Comparison of ENCODE assay signal across 9 cellular contexts in the genomic region with DNA sequence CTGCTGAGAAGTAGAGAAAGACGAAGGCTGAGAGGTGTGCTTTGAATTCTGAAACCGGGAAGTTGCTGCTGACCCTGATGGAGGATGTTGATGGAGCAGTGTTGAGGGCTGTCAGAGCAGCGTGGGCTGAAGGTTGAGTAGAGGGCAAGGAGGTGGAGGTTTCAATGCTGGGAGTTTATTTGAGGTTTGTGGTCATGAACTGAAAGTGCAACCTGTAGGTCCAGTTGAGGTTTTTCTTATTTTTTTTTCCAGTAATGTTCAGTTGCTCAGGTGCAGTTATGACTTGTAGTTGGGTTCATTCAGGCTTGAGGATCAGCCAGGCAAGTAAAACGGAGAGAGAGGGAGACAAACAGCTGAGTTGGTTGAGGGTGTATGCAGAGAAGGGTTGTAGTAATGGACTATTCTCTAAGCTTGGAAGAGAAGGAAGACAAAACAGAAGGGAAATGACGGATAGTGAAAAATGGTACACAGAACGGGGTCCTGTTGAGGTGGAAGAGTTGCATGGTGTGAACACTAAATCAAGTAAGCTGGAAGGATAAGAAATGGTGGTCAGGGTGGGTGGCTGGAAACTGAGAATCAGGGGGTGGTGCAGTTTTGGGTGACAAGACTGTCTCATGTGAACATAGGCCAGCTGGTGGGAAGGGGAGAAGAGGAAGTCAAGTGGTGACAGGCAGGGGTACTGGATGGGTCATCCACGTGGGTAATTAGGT. TPM values are rescaled to one million over a fixed set of nuclear protein-coding genes. Genes with fewer than 3 reads are reported as not detected.
A peak's percentile ranks its signal among the peaks of the same experiment; 100 is the strongest.
DNase-seq lines count a peak whose midpoint lies in the region; ATAC-seq and TF ChIP-seq lines count a peak whose summit lies in the region.
"Had no signal": no experiment of that assay in that cellular context is flagged by ENCODE, and none has a peak within 500 bp of the region (broad histone marks: within the 10 kb centered on the region; RNA-seq: fewer than 3 reads in every experiment).

No MANE protein-coding gene starts in this region.

- H3K4me3 ChIP-seq in GM23248 (no peak overlapping the region), uterus (no peak overlapping the region)

- WGBS in GM23248 (ENCODE audit: low coverage in 1 of 2, low lambda C conversion rate in 2 of 2, missing lambda C conversion rate in 2 of 2), 2 experiments = 49 to 52% methylated on average over 7 of the region's 7 CpGs

- peak overlapping the region; percentile 53 for H3K4me3 Mint-ChIP-seq in activated B cell treated with CpG ODN at 0.5 μM for 24 hours

- H4K20me1 ChIP-seq in GM23248 (ENCODE audit: insufficient read depth) = no peaks in the 10 kb centered on the region

- DNase-seq in activated B cell treated with CpG ODN at 0.5 μM for 24 hours (no peak), posterior vena cava (ENCODE audit: low spot score) (peak; percentile 5), DMS 273 treated with DMSO at 0.1 percent for 48 hours (lab: John Stamatoyannopoulos, UW) (no peak), GM23248 (no peak), uterus (no peak), NCI-H1436 (lab: John Stamatoyannopoulos, UW) (no peak)

- H3K9me2 ChIP-seq in GM23248 (ENCODE audit: insufficient read depth) = no peaks in the 10 kb centered on the region

- H2AFZ ChIP-seq in GM23248 = no peak overlapping the region

- no peaks in the 10 kb centered on the region for H3K36me3 Mint-ChIP-seq in activated B cell treated with CpG ODN at 0.5 μM for 24 hours (ENCODE audit: low read depth)

- H3F3A ChIP-seq in GM23248 (ENCODE audit: insufficient read depth) = no peaks in the 10 kb centered on the region

- CTCF ChIA-PET in activated B cell treated with CpG ODN at 0.5 μM for 24 hours (lab: Charles Lee) = interaction anchor here (0.8 kb wide), 1 partner anchor 28 kb away, joined by 3 read pairs; no protein-coding TSS in a partner anchor

- no peaks in the 10 kb centered on the region for H3K9me3 Mint-ChIP-seq in activated B cell treated with CpG ODN at 0.5 μM for 24 hours

- H3K4me2 ChIP-seq in GM23248 (ENCODE audit: unreplicated experiment) = no peak overlapping the region

- intact Hi-C loops in activated B cell treated with CpG ODN at 0.5 μM for 24 hours (cut with micrococcal nuclease) (loop anchor here (1.0 kb wide), 3 partner anchors 9 to 38 kb away; partner anchors contain the start of gene UBE2G1), posterior vena cava (cut with DNase I) (no loop called here), uterus (cut with DNase I; ENCODE audit: low total_unique reads) (no loop called here)

- no peaks in the 10 kb centered on the region for H3K27me3 Mint-ChIP-seq in activated B cell treated with CpG ODN at 0.5 μM for 24 hours

- no peaks in the 10 kb centered on the region for H3K9me3 ChIP-seq in GM23248 (ENCODE audit: low read depth)
- H3K9me3 ChIP-seq in uterus = no peaks in the 10 kb centered on the region

- H3K36me3 ChIP-seq in GM23248 (ENCODE audit: low read depth) (no peaks in the 10 kb centered on the region), uterus (no peaks in the 10 kb centered on the region)

- H3K27ac ChIP-seq in GM23248 (no peak overlapping the region), uterus (no peak overlapping the region)

- peaks cover 45% of the 10 kb centered on the region for H3K4me1 Mint-ChIP-seq in activated B cell treated with CpG ODN at 0.5 μM for 24 hours

- no peak for TF ChIP-seq CTCF in activated B cell treated with CpG ODN at 0.5 μM for 24 hours (IDR thresholded peaks at IDR 0.05)
- TF ChIP-seq CTCF in uterus (IDR thresholded peaks at IDR 0.05) = no peak

- H3K4me1 ChIP-seq in GM23248 (ENCODE audit: insufficient read depth) = no peaks in the 10 kb centered on the region
- H3K4me1 ChIP-seq in uterus = no peaks in the 10 kb centered on the region

- H3K27me3 ChIP-seq in GM23248 (replicated peaks; ENCODE audit: insufficient read depth) = no peaks in the 10 kb centered on the region
- H3K27me3 ChIP-seq in uterus = no peaks in the 10 kb centered on the region

- TF ChIP-seq POLR2A in uterus (IDR thresholded peaks at IDR 0.05) = no peak

- in situ Hi-C loops in GM23248 (cut with MboI) = no loop called here

- POLR2A ChIA-PET in activated B cell treated with CpG ODN at 0.5 μM for 24 hours (lab: Charles Lee) = interaction anchor here (0.6 to 4.5 kb wide), 11 partner anchors 9 to 739 kb away, joined by 3 to 32 read pairs (median 4); partner anchors contain the start of genes SHPK and UBE2G1

- H3K27ac Mint-ChIP-seq in activated B cell treated with CpG ODN at 0.5 μM for 24 hours = peak overlapping the region; percentile 85

- H3K79me2 ChIP-seq in GM23248 (ENCODE audit: insufficient read depth) = no peaks in the 10 kb centered on the region

- ATAC-seq in GM18870 (IDR thresholded peaks at IDR 0.05; ENCODE audit: unreplicated experiment) (peak; percentile 81), HG02870 (IDR thresholded peaks at IDR 0.05; ENCODE audit: unreplicated experiment) (peak; percentile 80), activated B cell treated with CpG ODN at 0.5 μM for 24 hours (ENCODE audit: low read depth) (peak; percentile 88)

- H3K9ac ChIP-seq in GM23248 = no peak overlapping the region

RNA-seq across cellular contexts. Expression of gene UBE2G1, which starts 8.7 kb away (rescaled TPM):
- total RNA-seq in activated B cell treated with CpG ODN at 0.5 μM for 24 hours (66.5 and 66.6 TPM in 2 replicates), posterior vena cava (10 to 100 TPM; 53.4 to 57.0 TPM), uterus (10 to 100 TPM; 16.5 to 51.8 (median 33.9) TPM)
- total RNA-seq in GM23248 (2014; rRNA removed; shearing (Covaris generic)) = 37.8 and 39.2 TPM in 2 replicates
- 49.4 and 55.8 TPM in 2 replicates for polyA plus RNA-seq in GM23248 (2016; fragmentation: Nextera tagmentation; extraction: Ambion mirVana)

RNA-seq across cellular contexts. Expression of gene SPNS3, which starts 58.5 kb away (rescaled TPM):
- total RNA-seq in activated B cell treated with CpG ODN at 0.5 μM for 24 hours = 1.1 and 2.5 TPM in 2 replicates
- total RNA-seq in posterior vena cava = under 1 TPM; 0.24 to 0.32 TPM
- total RNA-seq in GM23248 (2014; rRNA removed; shearing (Covaris generic)) = not detected in 2 replicates
- not detected in 2 replicates for polyA plus RNA-seq in GM23248 (2016; fragmentation: Nextera tagmentation; extraction: Ambion mirVana)
- under 1 TPM in 1 of 4 donors, not detected in 3; 0.69 TPM for total RNA-seq in uterus
- total RNA-seq: fibroblast of villous mesenchyme had no signal
